ENCODE assay signal across 1 cellular context in the genomic region with DNA sequence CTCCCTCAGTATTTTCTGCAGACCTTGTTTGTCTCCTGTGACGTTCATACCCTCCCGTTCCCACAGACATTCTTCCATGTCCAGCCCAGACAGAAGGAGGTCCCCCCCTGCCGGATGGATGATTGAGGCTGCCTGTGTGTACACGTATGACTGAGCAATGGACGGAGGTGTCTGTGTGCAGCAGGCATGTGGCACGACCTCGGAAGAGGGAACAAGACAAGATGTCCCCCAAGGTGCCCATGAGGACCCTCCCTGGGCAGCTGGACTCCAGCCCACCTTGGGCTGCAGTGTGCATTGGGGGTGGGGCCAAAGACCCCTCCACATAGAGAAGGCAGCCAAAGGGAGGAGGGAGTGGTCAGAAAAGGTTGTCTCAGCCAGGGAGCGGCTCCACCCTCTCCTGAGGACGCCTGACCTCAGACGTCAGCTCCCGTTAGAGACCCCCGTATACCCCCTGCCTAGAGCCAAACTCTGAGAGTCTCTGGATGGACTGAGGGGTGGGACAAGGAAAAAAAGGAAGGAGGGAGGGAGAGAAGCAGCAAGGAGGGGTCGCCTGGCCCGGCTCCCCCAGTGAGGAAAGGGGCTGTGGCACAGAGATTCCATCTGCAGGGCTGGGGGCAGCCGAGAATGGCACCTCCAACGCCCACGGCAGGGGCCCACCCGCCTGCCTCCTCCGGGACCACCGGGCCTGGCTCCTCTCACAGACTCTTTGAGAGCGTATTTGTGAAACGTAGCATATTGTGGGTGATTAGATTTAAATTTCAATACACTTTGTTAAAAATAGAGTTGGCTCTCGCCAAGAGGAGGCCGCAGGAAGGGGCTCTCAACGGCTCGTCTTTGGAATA.
TF ChIP-seq lines count a peak whose summit lies in the region.

No MANE protein-coding gene starts in this region.

TF ChIP-seq in GM23338, 12 proteins besides CTCF, POLR2A, EP300 and RAD21 (continued from another document):
- TF ChIP-seq, protein P1, sequence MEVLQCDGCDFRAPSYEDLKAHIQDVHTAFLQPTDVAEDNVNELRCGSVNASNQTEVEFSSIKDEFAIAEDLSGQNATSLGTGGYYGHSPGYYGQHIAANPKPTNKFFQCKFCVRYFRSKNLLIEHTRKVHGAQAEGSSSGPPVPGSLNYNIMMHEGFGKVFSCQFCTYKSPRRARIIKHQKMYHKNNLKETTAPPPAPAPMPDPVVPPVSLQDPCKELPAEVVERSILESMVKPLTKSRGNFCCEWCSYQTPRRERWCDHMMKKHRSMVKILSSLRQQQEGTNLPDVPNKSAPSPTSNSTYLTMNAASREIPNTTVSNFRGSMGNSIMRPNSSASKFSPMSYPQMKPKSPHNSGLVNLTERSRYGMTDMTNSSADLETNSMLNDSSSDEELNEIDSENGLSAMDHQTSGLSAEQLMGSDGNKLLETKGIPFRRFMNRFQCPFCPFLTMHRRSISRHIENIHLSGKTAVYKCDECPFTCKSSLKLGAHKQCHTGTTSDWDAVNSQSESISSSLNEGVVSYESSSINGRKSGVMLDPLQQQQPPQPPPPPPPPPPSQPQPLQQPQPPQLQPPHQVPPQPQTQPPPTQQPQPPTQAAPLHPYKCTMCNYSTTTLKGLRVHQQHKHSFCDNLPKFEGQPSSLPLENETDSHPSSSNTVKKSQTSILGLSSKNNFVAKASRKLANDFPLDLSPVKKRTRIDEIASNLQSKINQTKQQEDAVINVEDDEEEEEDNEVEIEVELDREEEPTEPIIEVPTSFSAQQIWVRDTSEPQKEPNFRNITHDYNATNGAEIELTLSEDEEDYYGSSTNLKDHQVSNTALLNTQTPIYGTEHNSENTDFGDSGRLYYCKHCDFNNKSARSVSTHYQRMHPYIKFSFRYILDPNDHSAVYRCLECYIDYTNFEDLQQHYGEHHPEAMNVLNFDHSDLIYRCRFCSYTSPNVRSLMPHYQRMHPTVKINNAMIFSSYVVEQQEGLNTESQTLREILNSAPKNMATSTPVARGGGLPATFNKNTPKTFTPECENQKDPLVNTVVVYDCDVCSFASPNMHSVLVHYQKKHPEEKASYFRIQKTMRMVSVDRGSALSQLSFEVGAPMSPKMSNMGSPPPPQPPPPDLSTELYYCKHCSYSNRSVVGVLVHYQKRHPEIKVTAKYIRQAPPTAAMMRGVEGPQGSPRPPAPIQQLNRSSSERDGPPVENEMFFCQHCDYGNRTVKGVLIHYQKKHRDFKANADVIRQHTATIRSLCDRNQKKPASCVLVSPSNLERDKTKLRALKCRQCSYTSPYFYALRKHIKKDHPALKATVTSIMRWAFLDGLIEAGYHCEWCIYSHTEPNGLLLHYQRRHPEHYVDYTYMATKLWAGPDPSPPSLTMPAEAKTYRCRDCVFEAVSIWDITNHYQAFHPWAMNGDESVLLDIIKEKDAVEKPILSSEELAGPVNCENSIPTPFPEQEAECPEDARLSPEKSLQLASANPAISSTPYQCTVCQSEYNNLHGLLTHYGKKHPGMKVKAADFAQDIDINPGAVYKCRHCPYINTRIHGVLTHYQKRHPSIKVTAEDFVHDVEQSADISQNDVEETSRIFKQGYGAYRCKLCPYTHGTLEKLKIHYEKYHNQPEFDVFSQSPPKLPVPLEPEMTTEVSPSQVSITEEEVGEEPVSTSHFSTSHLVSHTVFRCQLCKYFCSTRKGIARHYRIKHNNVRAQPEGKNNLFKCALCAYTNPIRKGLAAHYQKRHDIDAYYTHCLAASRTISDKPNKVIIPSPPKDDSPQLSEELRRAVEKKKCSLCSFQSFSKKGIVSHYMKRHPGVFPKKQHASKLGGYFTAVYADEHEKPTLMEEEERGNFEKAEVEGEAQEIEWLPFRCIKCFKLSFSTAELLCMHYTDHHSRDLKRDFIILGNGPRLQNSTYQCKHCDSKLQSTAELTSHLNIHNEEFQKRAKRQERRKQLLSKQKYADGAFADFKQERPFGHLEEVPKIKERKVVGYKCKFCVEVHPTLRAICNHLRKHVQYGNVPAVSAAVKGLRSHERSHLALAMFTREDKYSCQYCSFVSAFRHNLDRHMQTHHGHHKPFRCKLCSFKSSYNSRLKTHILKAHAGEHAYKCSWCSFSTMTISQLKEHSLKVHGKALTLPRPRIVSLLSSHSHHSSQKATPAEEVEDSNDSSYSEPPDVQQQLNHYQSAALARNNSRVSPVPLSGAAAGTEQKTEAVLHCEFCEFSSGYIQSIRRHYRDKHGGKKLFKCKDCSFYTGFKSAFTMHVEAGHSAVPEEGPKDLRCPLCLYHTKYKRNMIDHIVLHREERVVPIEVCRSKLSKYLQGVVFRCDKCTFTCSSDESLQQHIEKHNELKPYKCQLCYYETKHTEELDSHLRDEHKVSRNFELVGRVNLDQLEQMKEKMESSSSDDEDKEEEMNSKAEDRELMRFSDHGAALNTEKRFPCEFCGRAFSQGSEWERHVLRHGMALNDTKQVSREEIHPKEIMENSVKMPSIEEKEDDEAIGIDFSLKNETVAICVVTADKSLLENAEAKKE (CRISPR knock-in tag; IDR thresholded peaks at IDR 0.05), result no peak
- TF ChIP-seq JUNB (IDR thresholded peaks at IDR 0.05; ENCODE audit: unreplicated experiment), result no peak
- TF ChIP-seq ZNF114 (CRISPR knock-in tag; IDR thresholded peaks at IDR 0.05), result no peak
- TF ChIP-seq EZH2phosphoT487 (IDR thresholded peaks at IDR 0.05; ENCODE audit: unreplicated experiment), result no peak
- TF ChIP-seq CREB1 (CRISPR knock-in tag; IDR thresholded peaks at IDR 0.05; ENCODE audit: low read depth), result no peak
- TF ChIP-seq NANOG (IDR thresholded peaks at IDR 0.05; ENCODE audit: borderline replicate concordance), result no peak
- TF ChIP-seq, protein P2, sequence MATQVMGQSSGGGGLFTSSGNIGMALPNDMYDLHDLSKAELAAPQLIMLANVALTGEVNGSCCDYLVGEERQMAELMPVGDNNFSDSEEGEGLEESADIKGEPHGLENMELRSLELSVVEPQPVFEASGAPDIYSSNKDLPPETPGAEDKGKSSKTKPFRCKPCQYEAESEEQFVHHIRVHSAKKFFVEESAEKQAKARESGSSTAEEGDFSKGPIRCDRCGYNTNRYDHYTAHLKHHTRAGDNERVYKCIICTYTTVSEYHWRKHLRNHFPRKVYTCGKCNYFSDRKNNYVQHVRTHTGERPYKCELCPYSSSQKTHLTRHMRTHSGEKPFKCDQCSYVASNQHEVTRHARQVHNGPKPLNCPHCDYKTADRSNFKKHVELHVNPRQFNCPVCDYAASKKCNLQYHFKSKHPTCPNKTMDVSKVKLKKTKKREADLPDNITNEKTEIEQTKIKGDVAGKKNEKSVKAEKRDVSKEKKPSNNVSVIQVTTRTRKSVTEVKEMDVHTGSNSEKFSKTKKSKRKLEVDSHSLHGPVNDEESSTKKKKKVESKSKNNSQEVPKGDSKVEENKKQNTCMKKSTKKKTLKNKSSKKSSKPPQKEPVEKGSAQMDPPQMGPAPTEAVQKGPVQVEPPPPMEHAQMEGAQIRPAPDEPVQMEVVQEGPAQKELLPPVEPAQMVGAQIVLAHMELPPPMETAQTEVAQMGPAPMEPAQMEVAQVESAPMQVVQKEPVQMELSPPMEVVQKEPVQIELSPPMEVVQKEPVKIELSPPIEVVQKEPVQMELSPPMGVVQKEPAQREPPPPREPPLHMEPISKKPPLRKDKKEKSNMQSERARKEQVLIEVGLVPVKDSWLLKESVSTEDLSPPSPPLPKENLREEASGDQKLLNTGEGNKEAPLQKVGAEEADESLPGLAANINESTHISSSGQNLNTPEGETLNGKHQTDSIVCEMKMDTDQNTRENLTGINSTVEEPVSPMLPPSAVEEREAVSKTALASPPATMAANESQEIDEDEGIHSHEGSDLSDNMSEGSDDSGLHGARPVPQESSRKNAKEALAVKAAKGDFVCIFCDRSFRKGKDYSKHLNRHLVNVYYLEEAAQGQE (IDR thresholded peaks at IDR 0.05; ENCODE audit: unreplicated experiment), result no peak
- TF ChIP-seq, protein P3, sequence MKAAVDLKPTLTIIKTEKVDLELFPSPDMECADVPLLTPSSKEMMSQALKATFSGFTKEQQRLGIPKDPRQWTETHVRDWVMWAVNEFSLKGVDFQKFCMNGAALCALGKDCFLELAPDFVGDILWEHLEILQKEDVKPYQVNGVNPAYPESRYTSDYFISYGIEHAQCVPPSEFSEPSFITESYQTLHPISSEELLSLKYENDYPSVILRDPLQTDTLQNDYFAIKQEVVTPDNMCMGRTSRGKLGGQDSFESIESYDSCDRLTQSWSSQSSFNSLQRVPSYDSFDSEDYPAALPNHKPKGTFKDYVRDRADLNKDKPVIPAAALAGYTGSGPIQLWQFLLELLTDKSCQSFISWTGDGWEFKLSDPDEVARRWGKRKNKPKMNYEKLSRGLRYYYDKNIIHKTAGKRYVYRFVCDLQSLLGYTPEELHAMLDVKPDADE (IDR thresholded peaks at IDR 0.05), result no peak
- TF ChIP-seq ZNF331 (CRISPR knock-in tag; IDR thresholded peaks at IDR 0.05; ENCODE audit: low read depth), result no peak
- TF ChIP-seq STAT1 (IDR thresholded peaks at IDR 0.05; ENCODE audit: unreplicated experiment), result no peak
